Comparison of ENCODE assay signal across 1 cellular context in genomic region chr9:78533500-78533899, GRCh38.
TF ChIP-seq lines count a peak whose summit lies in the region.

No MANE protein-coding gene starts in this region.

TF ChIP-seq in SK-N-SH treated with all-trans-retinoic acid at 6 μM for 48 hours, 23 proteins besides CTCF, POLR2A, EP300 and RAD21 (continued from another document):
- TF ChIP-seq, protein P1, sequence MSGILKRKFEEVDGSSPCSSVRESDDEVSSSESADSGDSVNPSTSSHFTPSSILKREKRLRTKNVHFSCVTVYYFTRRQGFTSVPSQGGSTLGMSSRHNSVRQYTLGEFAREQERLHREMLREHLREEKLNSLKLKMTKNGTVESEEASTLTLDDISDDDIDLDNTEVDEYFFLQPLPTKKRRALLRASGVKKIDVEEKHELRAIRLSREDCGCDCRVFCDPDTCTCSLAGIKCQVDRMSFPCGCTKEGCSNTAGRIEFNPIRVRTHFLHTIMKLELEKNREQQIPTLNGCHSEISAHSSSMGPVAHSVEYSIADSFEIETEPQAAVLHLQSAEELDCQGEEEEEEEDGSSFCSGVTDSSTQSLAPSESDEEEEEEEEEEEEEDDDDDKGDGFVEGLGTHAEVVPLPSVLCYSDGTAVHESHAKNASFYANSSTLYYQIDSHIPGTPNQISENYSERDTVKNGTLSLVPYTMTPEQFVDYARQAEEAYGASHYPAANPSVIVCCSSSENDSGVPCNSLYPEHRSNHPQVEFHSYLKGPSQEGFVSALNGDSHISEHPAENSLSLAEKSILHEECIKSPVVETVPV (CRISPR knock-in tag; IDR thresholded peaks at IDR 0.05): no peak
- no peak for TF ChIP-seq ZNF8 (CRISPR knock-in tag; IDR thresholded peaks at IDR 0.05)
